ENCODE assay signal across 25 cellular contexts in the genomic region with DNA sequence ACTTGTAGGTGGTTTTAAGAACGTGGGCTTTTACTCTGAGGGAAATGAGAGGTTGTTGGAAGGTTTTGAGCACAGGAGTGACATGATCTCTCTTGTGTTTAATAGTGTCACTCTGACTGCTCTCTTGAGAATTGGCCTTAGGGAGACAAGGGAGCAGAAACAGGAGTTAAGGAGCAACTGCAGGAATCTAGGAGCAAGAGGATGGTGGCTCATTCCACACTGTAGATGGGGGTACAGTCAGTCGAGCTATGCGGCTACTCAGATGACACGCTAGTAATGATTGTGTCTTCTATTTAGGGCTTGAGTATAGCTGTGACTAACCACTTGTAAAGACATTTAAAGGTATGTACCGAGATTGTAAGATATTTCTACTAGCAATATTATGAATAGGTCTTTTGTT.
"Had no signal": no experiment of that assay in that cellular context is flagged by ENCODE, and none has a peak within 500 bp of the region (broad histone marks: within the 10 kb centered on the region; RNA-seq: fewer than 3 reads in every experiment).

No MANE protein-coding gene starts in this region.

- H3K27me3 ChIP-seq: colonic mucosa, neural progenitor cell, right lobe of liver, tibial artery, uterus had no signal

- H3K4me3 ChIP-seq: colonic mucosa, dorsolateral prefrontal cortex, neural progenitor cell, right lobe of liver, tibial artery, uterus had no signal

- H3K9me3 ChIP-seq: colonic mucosa, right lobe of liver, uterus had no signal

- H3K9ac ChIP-seq: neural progenitor cell had no signal

- H3K27ac ChIP-seq: colonic mucosa, dorsolateral prefrontal cortex, neural progenitor cell, right lobe of liver, tibial artery, uterus, WERI-Rb-1 had no signal

- ATAC-seq: activated CD8-positive, alpha-beta T cell treated with anti-CD3 and anti-CD28 coated beads, Interleukin-2, amount 10 ng/mL, durations not matched to agents 7 days and 5 days; effector memory CD8-positive, alpha-beta T cell; esophagus mucosa; left ventricle myocardium superior; right lobe of liver; stimulated activated effector memory CD8-positive, alpha-beta T cell treated with anti-CD3 and anti-CD28 coated beads, Interleukin-12 subunit alpha, Interleukin-12 subunit beta, amount 100 ng/mL, for 72 hours; stimulated activated naive CD8-positive, alpha-beta T cell treated with anti-CD3 and anti-CD28 coated beads, Interleukin-15, amount 100 ng/mL, for 72 hours had no signal

- H3K4me1 ChIP-seq: colonic mucosa, neural progenitor cell, right lobe of liver, tibial artery, uterus had no signal

- H3K4me2 ChIP-seq: neural progenitor cell had no signal

- H3K36me3 ChIP-seq: colonic mucosa, neural progenitor cell, right lobe of liver, tibial artery, uterus, WERI-Rb-1 had no signal

- DNase-seq: activated CD4-positive, alpha-beta T cell treated with anti-CD3 and anti-CD28 coated beads for 1 hour; activated CD4-positive, alpha-beta T cell treated with anti-CD3 and anti-CD28 coated beads, Interleukin-2, amount 50 U/mL, for 1 hour; activated CD8-positive, alpha-beta T cell treated with anti-CD3 and anti-CD28 coated beads, Interleukin-2, amount 10 ng/mL, durations not matched to agents 7 days and 5 days; activated gamma-delta T cell treated with Interleukin-2 at 50 U/mL for 16 hours; anterior cingulate cortex; central memory CD4-positive, alpha-beta T cell; colonic mucosa; dorsolateral prefrontal cortex; effector memory CD8-positive, alpha-beta T cell; foreskin melanocyte; glutamatergic neuron; hippocampal formation; left ventricle myocardium superior; naive B cell; posterior cingulate gyrus; right lobe of liver; small intestine; stimulated activated CD4-positive, alpha-beta T cell treated with anti-CD3 and anti-CD28 coated beads, Interleukin-2, amount 100 ng/mL, for 24 hours; stimulated activated naive CD8-positive, alpha-beta T cell treated with anti-CD3 and anti-CD28 coated beads, Interleukin-15, amount 100 ng/mL, for 72 hours; tibial artery; uterus; WERI-Rb-1 had no signal

- H2AFZ ChIP-seq: neural progenitor cell had no signal
